Comparison of ENCODE assay signal across 8 cellular contexts in genomic region chr9:127801955-127802575, GRCh38. TPM values are rescaled to one million over a fixed set of nuclear protein-coding genes. Genes with fewer than 3 reads are reported as not detected.
DNase-seq lines count a peak whose midpoint lies in the region; ATAC-seq and TF ChIP-seq lines count a peak whose summit lies in the region.

No MANE protein-coding gene starts in this region.

- ATAC-seq in left ventricle myocardium superior, result no peak
- ATAC-seq in stimulated activated memory B cell treated with anti-CD40 and anti-IgM and Interleukin-4, amounts not matched to agents 10 μg/mL and 1 μg/mL and 100 μg/mL, for 72 hours, result no peak
- ATAC-seq in GM21367 (IDR thresholded peaks at IDR 0.05; ENCODE audit: unreplicated experiment), result no peak
- no peak for ATAC-seq in GM18907 (IDR thresholded peaks at IDR 0.05; ENCODE audit: unreplicated experiment)

- H3K4me3 ChIP-seq in left ventricle myocardium inferior, result peak overlapping the region; percentile 68
- H3K4me3 ChIP-seq in iPS DF 6.9 (ENCODE audit: low read length), result peak overlapping the region; percentile 62; the same call in 1 of the 2 replicates

- H3K9me3 ChIP-seq in left ventricle myocardium inferior (replicated peaks) (no peaks in the 10 kb centered on the region), iPS DF 6.9 (ENCODE audit: control insufficient read depth, insufficient read depth, low read length) (no peaks in the 10 kb centered on the region)

- H3K27me3 Mint-ChIP-seq in stimulated activated memory B cell treated with anti-CD40 and anti-IgM and Interleukin-4, amounts not matched to agents 10 μg/mL and 1 μg/mL and 100 μg/mL, for 72 hours, result no peaks in the 10 kb centered on the region

- peaks cover 40% of the 10 kb centered on the region for H3K4me1 ChIP-seq in left ventricle myocardium inferior
- H3K4me1 ChIP-seq in iPS DF 6.9 (ENCODE audit: control insufficient read depth, insufficient read depth, low read length), result 0 out of 2 replicates have a peak, but pooled peaks cover 2% of the 10 kb centered on the region

- WGBS in iPS DF 6.9 (ENCODE audit: insufficient coverage, insufficient read length), result no CpG with 5 or more reads among the region's 10 CpGs

- peak overlapping the region; percentile 95 for H3K4me3 Mint-ChIP-seq in stimulated activated memory B cell treated with anti-CD40 and anti-IgM and Interleukin-4, amounts not matched to agents 10 μg/mL and 1 μg/mL and 100 μg/mL, for 72 hours

- TF ChIP-seq CTCF in left ventricle myocardium inferior (IDR thresholded peaks at IDR 0.05; ENCODE audit: borderline replicate concordance), result peak; percentile 36
- TF ChIP-seq CTCF in VCaP (conservative IDR thresholded peaks at IDR 0.05), result peak; percentile 43

- peaks cover 5% of the 10 kb centered on the region for H3K36me3 Mint-ChIP-seq in stimulated activated memory B cell treated with anti-CD40 and anti-IgM and Interleukin-4, amounts not matched to agents 10 μg/mL and 1 μg/mL and 100 μg/mL, for 72 hours

- H3K4me1 Mint-ChIP-seq in stimulated activated memory B cell treated with anti-CD40 and anti-IgM and Interleukin-4, amounts not matched to agents 10 μg/mL and 1 μg/mL and 100 μg/mL, for 72 hours, result peaks cover 46% of the 10 kb centered on the region

- intact Hi-C loops in left ventricle myocardium inferior (cut with micrococcal nuclease), result no loop called here
- intact Hi-C loops in left ventricle myocardium superior (cut with micrococcal nuclease), result no loop called here

- no peaks in the 10 kb centered on the region for H3K9me3 Mint-ChIP-seq in stimulated activated memory B cell treated with anti-CD40 and anti-IgM and Interleukin-4, amounts not matched to agents 10 μg/mL and 1 μg/mL and 100 μg/mL, for 72 hours

- peak overlapping the region; percentile 99 for H3K27ac Mint-ChIP-seq in stimulated activated memory B cell treated with anti-CD40 and anti-IgM and Interleukin-4, amounts not matched to agents 10 μg/mL and 1 μg/mL and 100 μg/mL, for 72 hours

- H3K27me3 ChIP-seq in left ventricle myocardium inferior (ENCODE audit: low read depth) (no peaks in the 10 kb centered on the region), iPS DF 6.9 (ENCODE audit: control insufficient read depth, insufficient read depth, low read length) (no peaks in the 10 kb centered on the region)

- peaks cover 20% of the 10 kb centered on the region for H3K36me3 ChIP-seq in left ventricle myocardium inferior
- peaks cover 2% of the 10 kb centered on the region; the same call in 1 of the 2 replicates for H3K36me3 ChIP-seq in iPS DF 6.9 (ENCODE audit: control insufficient read depth, insufficient read depth, low read length)

- H3K27ac ChIP-seq in left ventricle myocardium inferior (replicated peaks) (peak overlapping the region; percentile 95), VCaP (peak overlapping the region; percentile 93), iPS DF 6.9 (ENCODE audit: low read length) (no peak overlapping the region)

- DNase-seq in left ventricle myocardium inferior, result no peak
- no peak for DNase-seq in left ventricle myocardium superior
- DNase-seq in iPS DF 6.9 (ENCODE audit: low read depth, low spot score), result no peak
- no peak for DNase-seq in cerebellum (ENCODE audit: low spot score)

RNA-seq across cellular contexts. Expression of gene FPGS, which starts 0.6 kb away (rescaled TPM):
- total RNA-seq in left ventricle myocardium inferior (38.0 TPM), left ventricle myocardium superior (31.9 TPM), cerebellum (20.3 TPM)

RNA-seq across cellular contexts. Expression of gene CDK9, which starts 16.2 kb away (rescaled TPM):
- total RNA-seq in left ventricle myocardium inferior (46.4 TPM), left ventricle myocardium superior (48.4 TPM), cerebellum (38.9 TPM)

RNA-seq across cellular contexts. Expression of gene SH2D3C, which starts 23.6 kb away (rescaled TPM):
- total RNA-seq in left ventricle myocardium inferior (18.2 TPM), left ventricle myocardium superior (18.3 TPM), cerebellum (8.5 TPM)

RNA-seq across cellular contexts. Expression of gene ENG, which starts 52.4 kb away (rescaled TPM):
- 139 TPM for total RNA-seq in left ventricle myocardium inferior
- 134 TPM for total RNA-seq in left ventricle myocardium superior
- 3.2 TPM for total RNA-seq in cerebellum
